1 cellular context compared by ENCODE assay signal in the genomic region with DNA sequence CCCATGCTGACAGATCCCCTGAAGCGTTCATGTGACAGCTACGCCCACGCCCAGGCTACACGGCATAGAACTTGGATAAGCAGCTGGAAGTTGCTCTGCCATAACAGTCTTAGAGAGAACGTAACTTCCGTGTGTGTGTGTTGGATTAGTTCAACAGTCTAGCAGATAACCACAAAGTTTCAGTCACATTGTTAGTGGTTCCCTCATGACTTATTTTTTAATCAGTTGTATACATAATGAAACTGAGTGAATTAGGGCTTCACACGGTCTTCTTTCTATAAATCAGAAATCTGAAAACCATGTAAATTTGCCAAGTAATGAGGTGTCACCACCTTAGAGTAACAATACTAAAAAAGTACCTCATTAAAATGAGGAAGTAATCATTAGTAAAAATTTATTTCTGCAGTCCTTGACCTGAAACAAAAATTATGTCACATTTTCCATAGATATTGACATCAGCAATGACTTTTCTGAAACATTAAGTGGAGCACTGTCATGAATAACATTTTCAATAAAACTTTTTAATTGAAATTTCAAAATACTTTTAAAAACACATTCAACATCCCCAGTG.
A peak's percentile ranks its signal among the peaks of the same experiment; 100 is the strongest.
TF ChIP-seq lines count a peak whose summit lies in the region.

No MANE protein-coding gene starts in this region.

TF ChIP-seq in GM12878, 131 proteins besides CTCF, POLR2A, EP300 and RAD21 (continued from another document and continues in another):
- TF ChIP-seq SMARCA5 (IDR thresholded peaks at IDR 0.05) (0 out of 2 replicates have a peak, but pooled peaks have one; percentile 29), MTA2 (IDR thresholded peaks at IDR 0.05; ENCODE audit: low read depth) (peak; percentile 100), SUZ12 (IDR thresholded peaks at IDR 0.05; ENCODE audit: unreplicated experiment) (no peak), ASH2L (IDR thresholded peaks at IDR 0.05; ENCODE audit: borderline replicate concordance, low read depth) (no peak), BMI1 (IDR thresholded peaks at IDR 0.05; ENCODE audit: borderline replicate concordance) (peak; percentile 89), POLR2AphosphoS5 (IDR thresholded peaks at IDR 0.05; ENCODE audit: low read length) (peak; percentile 88), HCFC1 (IDR thresholded peaks at IDR 0.05; ENCODE audit: low read length) (no peak), ZNF274 (IDR thresholded peaks at IDR 0.05; ENCODE audit: insufficient read depth, insufficient read length) (no peak), PAX5 (IDR thresholded peaks at IDR 0.05; ENCODE audit: borderline replicate concordance, low read depth, low read length) (peak; percentile 89), SPI1 (IDR thresholded peaks at IDR 0.05; ENCODE audit: borderline replicate concordance, insufficient read depth, low read depth, low read length) (no peak), DPF2 (IDR thresholded peaks at IDR 0.05) (peak; percentile 96), ESRRA (IDR thresholded peaks at IDR 0.05; ENCODE audit: low read length) (no peak), RCOR1 (conservative IDR thresholded peaks at IDR 0.05; ENCODE audit: low read depth, low read length) (no peak), SIN3A (IDR thresholded peaks at IDR 0.05; ENCODE audit: low read depth, low read length) (no peak), TBL1XR1 (IDR thresholded peaks at IDR 0.05; ENCODE audit: low read depth, low read length) (peak; percentile 29; the same call in 1 of the 2 replicates), SIX5 (IDR thresholded peaks at IDR 0.05; ENCODE audit: low read depth, low read length, severe bottlenecking) (no peak), IRF4 (IDR thresholded peaks at IDR 0.05; ENCODE audit: low read depth, low read length) (peak; percentile 85), CBX3 (IDR thresholded peaks at IDR 0.05; ENCODE audit: borderline replicate concordance, low read depth) (no peak), ZZZ3 (IDR thresholded peaks at IDR 0.05; ENCODE audit: control insufficient read depth, insufficient read length, low read depth) (no peak), FOS (IDR thresholded peaks at IDR 0.05; ENCODE audit: borderline replicate concordance, extremely low read depth, insufficient read length) (no peak), SRF (IDR thresholded peaks at IDR 0.05; ENCODE audit: low read depth in 2 of 2, low read length in 2 of 2) (peak in 1 of 2 experiments; percentile 58; a peak in 1 of 4 replicates), EZH2 (IDR thresholded peaks at IDR 0.05; ENCODE audit: borderline replicate concordance, control insufficient read depth, low read depth, low read length) (no peak), MTA3 (IDR thresholded peaks at IDR 0.05; ENCODE audit: borderline replicate concordance, low read length) (peak; percentile 99), PML (IDR thresholded peaks at IDR 0.05; ENCODE audit: low read length) (peak; percentile 91), CHD1 (IDR thresholded peaks at IDR 0.05; ENCODE audit: low read depth, low read length) (no peak), POLR2AphosphoS2 (IDR thresholded peaks at IDR 0.05; ENCODE audit: low read depth, low read length) (peak; percentile 71; the same call in 1 of the 2 replicates), ZSCAN29 (IDR thresholded peaks at IDR 0.05) (no peak), SREBF1 (IDR thresholded peaks at IDR 0.05; ENCODE audit: low read length) (peak; percentile 72; the same call in 1 of the 2 replicates), SMAD5 (IDR thresholded peaks at IDR 0.05; ENCODE audit: low read depth) (no peak), NFIC (IDR thresholded peaks at IDR 0.05; ENCODE audit: low read depth, low read length) (peak; percentile 100), IKZF2 (IDR thresholded peaks at IDR 0.05) (peak; percentile 99), YY1 (IDR thresholded peaks at IDR 0.05; ENCODE audit: low read depth, low read length) (peak; percentile 65; the same call in 1 of the 2 replicates)
- TF ChIP-seq, protein P1, sequence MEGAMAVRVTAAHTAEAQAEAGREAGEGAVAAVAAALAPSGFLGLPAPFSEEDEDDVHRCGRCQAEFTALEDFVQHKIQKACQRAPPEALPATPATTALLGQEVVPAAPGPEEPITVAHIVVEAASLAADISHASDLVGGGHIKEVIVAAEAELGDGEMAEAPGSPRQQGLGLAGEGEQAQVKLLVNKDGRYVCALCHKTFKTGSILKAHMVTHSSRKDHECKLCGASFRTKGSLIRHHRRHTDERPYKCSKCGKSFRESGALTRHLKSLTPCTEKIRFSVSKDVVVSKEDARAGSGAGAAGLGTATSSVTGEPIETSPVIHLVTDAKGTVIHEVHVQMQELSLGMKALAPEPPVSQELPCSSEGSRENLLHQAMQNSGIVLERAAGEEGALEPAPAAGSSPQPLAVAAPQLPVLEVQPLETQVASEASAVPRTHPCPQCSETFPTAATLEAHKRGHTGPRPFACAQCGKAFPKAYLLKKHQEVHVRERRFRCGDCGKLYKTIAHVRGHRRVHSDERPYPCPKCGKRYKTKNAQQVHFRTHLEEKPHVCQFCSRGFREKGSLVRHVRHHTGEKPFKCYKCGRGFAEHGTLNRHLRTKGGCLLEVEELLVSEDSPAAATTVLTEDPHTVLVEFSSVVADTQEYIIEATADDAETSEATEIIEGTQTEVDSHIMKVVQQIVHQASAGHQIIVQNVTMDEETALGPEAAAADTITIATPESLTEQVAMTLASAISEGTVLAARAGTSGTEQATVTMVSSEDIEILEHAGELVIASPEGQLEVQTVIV (IDR thresholded peaks at IDR 0.05; ENCODE audit: borderline replicate concordance, partially characterized antibody): no peak
- TF ChIP-seq, protein P2, sequence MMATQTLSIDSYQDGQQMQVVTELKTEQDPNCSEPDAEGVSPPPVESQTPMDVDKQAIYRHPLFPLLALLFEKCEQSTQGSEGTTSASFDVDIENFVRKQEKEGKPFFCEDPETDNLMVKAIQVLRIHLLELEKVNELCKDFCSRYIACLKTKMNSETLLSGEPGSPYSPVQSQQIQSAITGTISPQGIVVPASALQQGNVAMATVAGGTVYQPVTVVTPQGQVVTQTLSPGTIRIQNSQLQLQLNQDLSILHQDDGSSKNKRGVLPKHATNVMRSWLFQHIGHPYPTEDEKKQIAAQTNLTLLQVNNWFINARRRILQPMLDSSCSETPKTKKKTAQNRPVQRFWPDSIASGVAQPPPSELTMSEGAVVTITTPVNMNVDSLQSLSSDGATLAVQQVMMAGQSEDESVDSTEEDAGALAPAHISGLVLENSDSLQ (IDR thresholded peaks at IDR 0.05): peak; percentile 71
- TF ChIP-seq, protein P3, sequence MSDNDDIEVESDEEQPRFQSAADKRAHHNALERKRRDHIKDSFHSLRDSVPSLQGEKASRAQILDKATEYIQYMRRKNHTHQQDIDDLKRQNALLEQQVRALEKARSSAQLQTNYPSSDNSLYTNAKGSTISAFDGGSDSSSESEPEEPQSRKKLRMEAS (IDR thresholded peaks at IDR 0.05; ENCODE audit: low read depth, low read length): 0 out of 2 replicates have a peak, but pooled peaks have one; percentile 6
- TF ChIP-seq, protein P4, sequence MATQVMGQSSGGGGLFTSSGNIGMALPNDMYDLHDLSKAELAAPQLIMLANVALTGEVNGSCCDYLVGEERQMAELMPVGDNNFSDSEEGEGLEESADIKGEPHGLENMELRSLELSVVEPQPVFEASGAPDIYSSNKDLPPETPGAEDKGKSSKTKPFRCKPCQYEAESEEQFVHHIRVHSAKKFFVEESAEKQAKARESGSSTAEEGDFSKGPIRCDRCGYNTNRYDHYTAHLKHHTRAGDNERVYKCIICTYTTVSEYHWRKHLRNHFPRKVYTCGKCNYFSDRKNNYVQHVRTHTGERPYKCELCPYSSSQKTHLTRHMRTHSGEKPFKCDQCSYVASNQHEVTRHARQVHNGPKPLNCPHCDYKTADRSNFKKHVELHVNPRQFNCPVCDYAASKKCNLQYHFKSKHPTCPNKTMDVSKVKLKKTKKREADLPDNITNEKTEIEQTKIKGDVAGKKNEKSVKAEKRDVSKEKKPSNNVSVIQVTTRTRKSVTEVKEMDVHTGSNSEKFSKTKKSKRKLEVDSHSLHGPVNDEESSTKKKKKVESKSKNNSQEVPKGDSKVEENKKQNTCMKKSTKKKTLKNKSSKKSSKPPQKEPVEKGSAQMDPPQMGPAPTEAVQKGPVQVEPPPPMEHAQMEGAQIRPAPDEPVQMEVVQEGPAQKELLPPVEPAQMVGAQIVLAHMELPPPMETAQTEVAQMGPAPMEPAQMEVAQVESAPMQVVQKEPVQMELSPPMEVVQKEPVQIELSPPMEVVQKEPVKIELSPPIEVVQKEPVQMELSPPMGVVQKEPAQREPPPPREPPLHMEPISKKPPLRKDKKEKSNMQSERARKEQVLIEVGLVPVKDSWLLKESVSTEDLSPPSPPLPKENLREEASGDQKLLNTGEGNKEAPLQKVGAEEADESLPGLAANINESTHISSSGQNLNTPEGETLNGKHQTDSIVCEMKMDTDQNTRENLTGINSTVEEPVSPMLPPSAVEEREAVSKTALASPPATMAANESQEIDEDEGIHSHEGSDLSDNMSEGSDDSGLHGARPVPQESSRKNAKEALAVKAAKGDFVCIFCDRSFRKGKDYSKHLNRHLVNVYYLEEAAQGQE (IDR thresholded peaks at IDR 0.05; ENCODE audit: low read depth, low read length): no peak
- TF ChIP-seq, protein P5, sequence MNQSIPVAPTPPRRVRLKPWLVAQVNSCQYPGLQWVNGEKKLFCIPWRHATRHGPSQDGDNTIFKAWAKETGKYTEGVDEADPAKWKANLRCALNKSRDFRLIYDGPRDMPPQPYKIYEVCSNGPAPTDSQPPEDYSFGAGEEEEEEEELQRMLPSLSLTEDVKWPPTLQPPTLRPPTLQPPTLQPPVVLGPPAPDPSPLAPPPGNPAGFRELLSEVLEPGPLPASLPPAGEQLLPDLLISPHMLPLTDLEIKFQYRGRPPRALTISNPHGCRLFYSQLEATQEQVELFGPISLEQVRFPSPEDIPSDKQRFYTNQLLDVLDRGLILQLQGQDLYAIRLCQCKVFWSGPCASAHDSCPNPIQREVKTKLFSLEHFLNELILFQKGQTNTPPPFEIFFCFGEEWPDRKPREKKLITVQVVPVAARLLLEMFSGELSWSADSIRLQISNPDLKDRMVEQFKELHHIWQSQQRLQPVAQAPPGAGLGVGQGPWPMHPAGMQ (IDR thresholded peaks at IDR 0.05; ENCODE audit: borderline replicate concordance): no peak
- TF ChIP-seq, protein P6, sequence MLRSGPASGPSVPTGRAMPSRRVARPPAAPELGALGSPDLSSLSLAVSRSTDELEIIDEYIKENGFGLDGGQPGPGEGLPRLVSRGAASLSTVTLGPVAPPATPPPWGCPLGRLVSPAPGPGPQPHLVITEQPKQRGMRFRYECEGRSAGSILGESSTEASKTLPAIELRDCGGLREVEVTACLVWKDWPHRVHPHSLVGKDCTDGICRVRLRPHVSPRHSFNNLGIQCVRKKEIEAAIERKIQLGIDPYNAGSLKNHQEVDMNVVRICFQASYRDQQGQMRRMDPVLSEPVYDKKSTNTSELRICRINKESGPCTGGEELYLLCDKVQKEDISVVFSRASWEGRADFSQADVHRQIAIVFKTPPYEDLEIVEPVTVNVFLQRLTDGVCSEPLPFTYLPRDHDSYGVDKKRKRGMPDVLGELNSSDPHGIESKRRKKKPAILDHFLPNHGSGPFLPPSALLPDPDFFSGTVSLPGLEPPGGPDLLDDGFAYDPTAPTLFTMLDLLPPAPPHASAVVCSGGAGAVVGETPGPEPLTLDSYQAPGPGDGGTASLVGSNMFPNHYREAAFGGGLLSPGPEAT (IDR thresholded peaks at IDR 0.05; ENCODE audit: low read depth): peak; percentile 98
- TF ChIP-seq, protein P7, sequence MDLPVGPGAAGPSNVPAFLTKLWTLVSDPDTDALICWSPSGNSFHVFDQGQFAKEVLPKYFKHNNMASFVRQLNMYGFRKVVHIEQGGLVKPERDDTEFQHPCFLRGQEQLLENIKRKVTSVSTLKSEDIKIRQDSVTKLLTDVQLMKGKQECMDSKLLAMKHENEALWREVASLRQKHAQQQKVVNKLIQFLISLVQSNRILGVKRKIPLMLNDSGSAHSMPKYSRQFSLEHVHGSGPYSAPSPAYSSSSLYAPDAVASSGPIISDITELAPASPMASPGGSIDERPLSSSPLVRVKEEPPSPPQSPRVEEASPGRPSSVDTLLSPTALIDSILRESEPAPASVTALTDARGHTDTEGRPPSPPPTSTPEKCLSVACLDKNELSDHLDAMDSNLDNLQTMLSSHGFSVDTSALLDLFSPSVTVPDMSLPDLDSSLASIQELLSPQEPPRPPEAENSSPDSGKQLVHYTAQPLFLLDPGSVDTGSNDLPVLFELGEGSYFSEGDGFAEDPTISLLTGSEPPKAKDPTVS (IDR thresholded peaks at IDR 0.05; ENCODE audit: low read depth, low read length): no peak
- TF ChIP-seq, protein P8, sequence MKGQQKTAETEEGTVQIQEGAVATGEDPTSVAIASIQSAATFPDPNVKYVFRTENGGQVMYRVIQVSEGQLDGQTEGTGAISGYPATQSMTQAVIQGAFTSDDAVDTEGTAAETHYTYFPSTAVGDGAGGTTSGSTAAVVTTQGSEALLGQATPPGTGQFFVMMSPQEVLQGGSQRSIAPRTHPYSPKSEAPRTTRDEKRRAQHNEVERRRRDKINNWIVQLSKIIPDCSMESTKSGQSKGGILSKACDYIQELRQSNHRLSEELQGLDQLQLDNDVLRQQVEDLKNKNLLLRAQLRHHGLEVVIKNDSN (IDR thresholded peaks at IDR 0.05; ENCODE audit: borderline replicate concordance, extremely low read length, insufficient read depth, low read depth, low read length): no peak
- TF ChIP-seq, protein P9, sequence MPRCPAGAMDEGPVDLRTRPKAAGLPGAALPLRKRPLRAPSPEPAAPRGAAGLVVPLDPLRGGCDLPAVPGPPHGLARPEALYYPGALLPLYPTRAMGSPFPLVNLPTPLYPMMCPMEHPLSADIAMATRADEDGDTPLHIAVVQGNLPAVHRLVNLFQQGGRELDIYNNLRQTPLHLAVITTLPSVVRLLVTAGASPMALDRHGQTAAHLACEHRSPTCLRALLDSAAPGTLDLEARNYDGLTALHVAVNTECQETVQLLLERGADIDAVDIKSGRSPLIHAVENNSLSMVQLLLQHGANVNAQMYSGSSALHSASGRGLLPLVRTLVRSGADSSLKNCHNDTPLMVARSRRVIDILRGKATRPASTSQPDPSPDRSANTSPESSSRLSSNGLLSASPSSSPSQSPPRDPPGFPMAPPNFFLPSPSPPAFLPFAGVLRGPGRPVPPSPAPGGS (IDR thresholded peaks at IDR 0.05; ENCODE audit: borderline replicate concordance, insufficient read depth, low read depth, low read length, poor library complexity, severe bottlenecking): peak; percentile 89
- TF ChIP-seq, protein P10, sequence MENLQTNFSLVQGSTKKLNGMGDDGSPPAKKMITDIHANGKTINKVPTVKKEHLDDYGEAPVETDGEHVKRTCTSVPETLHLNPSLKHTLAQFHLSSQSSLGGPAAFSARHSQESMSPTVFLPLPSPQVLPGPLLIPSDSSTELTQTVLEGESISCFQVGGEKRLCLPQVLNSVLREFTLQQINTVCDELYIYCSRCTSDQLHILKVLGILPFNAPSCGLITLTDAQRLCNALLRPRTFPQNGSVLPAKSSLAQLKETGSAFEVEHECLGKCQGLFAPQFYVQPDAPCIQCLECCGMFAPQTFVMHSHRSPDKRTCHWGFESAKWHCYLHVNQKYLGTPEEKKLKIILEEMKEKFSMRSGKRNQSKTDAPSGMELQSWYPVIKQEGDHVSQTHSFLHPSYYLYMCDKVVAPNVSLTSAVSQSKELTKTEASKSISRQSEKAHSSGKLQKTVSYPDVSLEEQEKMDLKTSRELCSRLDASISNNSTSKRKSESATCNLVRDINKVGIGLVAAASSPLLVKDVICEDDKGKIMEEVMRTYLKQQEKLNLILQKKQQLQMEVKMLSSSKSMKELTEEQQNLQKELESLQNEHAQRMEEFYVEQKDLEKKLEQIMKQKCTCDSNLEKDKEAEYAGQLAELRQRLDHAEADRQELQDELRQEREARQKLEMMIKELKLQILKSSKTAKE (IDR thresholded peaks at IDR 0.05; ENCODE audit: low read depth, poor library complexity, severe bottlenecking): peak; percentile 99
